28 cellular contexts compared by ENCODE assay signal in genomic region chr2:121993682-121994081, GRCh38.
"Had no signal": no experiment of that assay in that cellular context is flagged by ENCODE, and none has a peak within 500 bp of the region (broad histone marks: within the 10 kb centered on the region; RNA-seq: fewer than 3 reads in every experiment).

No MANE protein-coding gene starts in this region.

- H3K79me2 ChIP-seq: parathyroid adenoma had no signal

- H3K4me3 Mint-ChIP-seq: activated B cell treated with CpG ODN at 0.5 μM for 24 hours; activated CD8-positive, alpha-beta T cell treated with anti-CD3 and anti-CD28 coated beads for 36 hours; activated T-cell treated with anti-CD3 and anti-CD28 coated beads, Interleukin-2, amount 50 U/mL, for 4 hours; activated T-helper 17 cell treated with anti-CD3 and anti-CD28 coated beads, Interleukin-2, amount 50 U/mL, for 72 hours; naive thymus-derived CD8-positive, alpha-beta T cell; neural crest cell; T-helper 17 cell had no signal

- H3K9me3 ChIP-seq: right atrium auricular region, spleen, transverse colon had no signal

- H3K27ac Mint-ChIP-seq: activated B cell treated with CpG ODN at 0.5 μM for 24 hours; activated CD8-positive, alpha-beta T cell treated with anti-CD3 and anti-CD28 coated beads for 36 hours; activated T-helper 17 cell treated with anti-CD3 and anti-CD28 coated beads, Interleukin-2, amount 50 U/mL, for 72 hours; naive thymus-derived CD8-positive, alpha-beta T cell; T-helper 17 cell had no signal

- H3K27me3 ChIP-seq: brain microvascular endothelial cell, foreskin keratinocyte, heart left ventricle, right atrium auricular region, spleen, transverse colon had no signal

- DNase-seq: activated B cell treated with CpG ODN at 0.5 μM for 24 hours; activated CD4-positive, alpha-beta T cell treated with anti-CD3 and anti-CD28 coated beads, Interleukin-2, amount 50 U/mL, for 1 hour; activated CD8-positive, alpha-beta T cell treated with anti-CD3 and anti-CD28 coated beads for 36 hours; activated gamma-delta T cell treated with Interleukin-2 at 50 U/mL for 16 hours; activated naive CD4-positive, alpha-beta T cell treated with anti-CD3 and anti-CD28 coated beads, Interleukin-2, amount 50 U/mL, for 16 hours; activated T-cell treated with anti-CD3 and anti-CD28 coated beads, Interleukin-2, amount 50 U/mL, for 4 hours; amniotic stem cell; brain microvascular endothelial cell; caudate nucleus; cortex of kidney; foreskin keratinocyte; heart left ventricle; midbrain; naive thymus-derived CD8-positive, alpha-beta T cell; nucleus accumbens; psoas muscle; spleen; stimulated activated naive CD4-positive, alpha-beta T cell; T-helper 17 cell; T1000; transverse colon had no signal

- H3K4me1 Mint-ChIP-seq: activated B cell treated with CpG ODN at 0.5 μM for 24 hours; activated T-helper 17 cell treated with anti-CD3 and anti-CD28 coated beads, Interleukin-2, amount 50 U/mL, for 72 hours; naive thymus-derived CD8-positive, alpha-beta T cell; neural crest cell had no signal

- FAIRE-seq: astrocyte, urothelium cell line had no signal

- H2AFZ ChIP-seq: parathyroid adenoma had no signal

- H3K36me3 ChIP-seq: brain microvascular endothelial cell, heart left ventricle, right atrium auricular region, spleen, transverse colon had no signal

- H3K4me3 ChIP-seq: heart left ventricle, psoas muscle, right atrium auricular region, spleen, transverse colon had no signal

- H3K9ac ChIP-seq: parathyroid adenoma had no signal

- ATAC-seq: activated CD8-positive, alpha-beta T cell treated with anti-CD3 and anti-CD28 coated beads for 36 hours; activated T-cell treated with anti-CD3 and anti-CD28 coated beads, Interleukin-2, amount 50 U/mL, for 4 hours; activated T-helper 17 cell treated with anti-CD3 and anti-CD28 coated beads, Interleukin-2, amount 50 U/mL, for 72 hours; esophagus mucosa; foreskin keratinocyte; heart left ventricle; naive thymus-derived CD8-positive, alpha-beta T cell; psoas muscle; T-helper 17 cell had no signal

- H3K27ac ChIP-seq: brain microvascular endothelial cell, foreskin keratinocyte, heart left ventricle, parathyroid adenoma, psoas muscle, right atrium auricular region, spleen, transverse colon had no signal

- H3K9me3 Mint-ChIP-seq: activated B cell treated with CpG ODN at 0.5 μM for 24 hours; activated CD8-positive, alpha-beta T cell treated with anti-CD3 and anti-CD28 coated beads for 36 hours; activated T-cell treated with anti-CD3 and anti-CD28 coated beads, Interleukin-2, amount 50 U/mL, for 4 hours; activated T-helper 17 cell treated with anti-CD3 and anti-CD28 coated beads, Interleukin-2, amount 50 U/mL, for 72 hours; naive thymus-derived CD8-positive, alpha-beta T cell had no signal

- H3K4me1 ChIP-seq: foreskin keratinocyte, heart left ventricle, parathyroid adenoma, psoas muscle, right atrium auricular region, transverse colon had no signal

- H3K36me3 Mint-ChIP-seq: naive thymus-derived CD8-positive, alpha-beta T cell had no signal

- H3K27me3 Mint-ChIP-seq: activated CD8-positive, alpha-beta T cell treated with anti-CD3 and anti-CD28 coated beads for 36 hours had no signal
